ENCODE assay signal across 30 cellular contexts in genomic region chr1:106619827-106620134, GRCh38.
"Had no signal": no experiment of that assay in that cellular context is flagged by ENCODE, and none has a peak within 500 bp of the region (broad histone marks: within the 10 kb centered on the region; RNA-seq: fewer than 3 reads in every experiment).

No MANE protein-coding gene starts in this region.

- H3K9me3 ChIP-seq: adrenal gland, body of pancreas, colonic mucosa, esophagus squamous epithelium, gastroesophageal sphincter had no signal

- H3K27ac ChIP-seq: adrenal gland, body of pancreas, colonic mucosa, esophagus squamous epithelium, gastroesophageal sphincter, WERI-Rb-1 had no signal

- H3K27me3 Mint-ChIP-seq: activated B cell treated with CpG ODN at 0.5 μM for 24 hours; activated CD8-positive, alpha-beta T cell treated with anti-CD3 and anti-CD28 coated beads for 36 hours; activated naive CD4-positive, alpha-beta T cell treated with anti-CD3 and anti-CD28 coated beads, Interleukin-2, amount 50 U/mL, for 24 hours; activated naive CD8-positive, alpha-beta T cell treated with anti-CD3 and anti-CD28 coated beads for 36 hours; activated naive CD8-positive, alpha-beta T cell treated with anti-CD3 and anti-CD28 coated beads, Interleukin-2, amount 50 U/mL, for 24 hours; activated T-helper 17 cell treated with anti-CD3 and anti-CD28 coated beads, Interleukin-2, amount 50 U/mL, for 72 hours; T-helper 17 cell had no signal

- ATAC-seq: activated CD4-positive, CD25-positive, alpha-beta regulatory T cell treated with anti-CD3 and anti-CD28 coated beads, Interleukin-2, amount 50 U/mL, for 24 hours; activated CD8-positive, alpha-beta T cell treated with anti-CD3 and anti-CD28 coated beads for 36 hours; activated naive CD8-positive, alpha-beta T cell treated with anti-CD3 and anti-CD28 coated beads, Interleukin-2, amount 50 U/mL, for 24 hours; activated T-cell treated with anti-CD3 and anti-CD28 coated beads, Interleukin-2, amount 50 U/mL, for 4 hours; activated T-helper 17 cell treated with anti-CD3 and anti-CD28 coated beads, Interleukin-2, amount 50 U/mL, for 72 hours; body of pancreas; T-helper 17 cell had no signal

- H3K36me3 Mint-ChIP-seq: activated naive CD4-positive, alpha-beta T cell treated with anti-CD3 and anti-CD28 coated beads, Interleukin-2, amount 50 U/mL, for 24 hours; activated naive CD8-positive, alpha-beta T cell treated with anti-CD3 and anti-CD28 coated beads for 36 hours had no signal

- FAIRE-seq: endometrium, endothelial cell of umbilical vein had no signal

- H3K4me3 ChIP-seq: adrenal gland, body of pancreas, colonic mucosa, esophagus squamous epithelium, gastroesophageal sphincter had no signal

- H3K4me1 ChIP-seq: adrenal gland, body of pancreas, colonic mucosa, esophagus squamous epithelium, gastroesophageal sphincter had no signal

- H3K9me3 Mint-ChIP-seq: activated B cell treated with CpG ODN at 0.5 μM for 24 hours; activated CD8-positive, alpha-beta T cell treated with anti-CD3 and anti-CD28 coated beads for 36 hours had no signal

- H3K27me3 ChIP-seq: adrenal gland, body of pancreas, colonic mucosa, esophagus squamous epithelium, gastroesophageal sphincter had no signal

- H3K4me3 Mint-ChIP-seq: activated B cell treated with CpG ODN at 0.5 μM for 24 hours; activated CD8-positive, alpha-beta T cell treated with anti-CD3 and anti-CD28 coated beads for 36 hours; activated naive CD4-positive, alpha-beta T cell treated with anti-CD3 and anti-CD28 coated beads for 36 hours; activated naive CD4-positive, alpha-beta T cell treated with anti-CD3 and anti-CD28 coated beads, Interleukin-2, amount 50 U/mL, for 24 hours; activated naive CD8-positive, alpha-beta T cell treated with anti-CD3 and anti-CD28 coated beads for 36 hours; activated naive CD8-positive, alpha-beta T cell treated with anti-CD3 and anti-CD28 coated beads, Interleukin-2, amount 50 U/mL, for 24 hours; activated T-cell treated with anti-CD3 and anti-CD28 coated beads, Interleukin-2, amount 50 U/mL, for 4 hours; activated T-helper 17 cell treated with anti-CD3 and anti-CD28 coated beads, Interleukin-2, amount 50 U/mL, for 72 hours; T-helper 17 cell; T-helper 2 cell treated with Interferon-gamma antibody and Interleukin-4, amounts not matched to agents 5 μg/mL and 100 μg/mL, for 36 hours had no signal

- DNase-seq: activated B cell treated with CpG ODN at 0.5 μM for 24 hours; activated CD4-positive, alpha-beta T cell treated with anti-CD3 and anti-CD28 coated beads for 48 hours; activated CD4-positive, alpha-beta T cell treated with anti-CD3 and anti-CD28 coated beads, Interleukin-2, amount 50 U/mL, for 1 hour; activated CD4-positive, alpha-beta T cell treated with anti-CD3 and anti-CD28 coated beads, Interleukin-2, amount 50 U/mL, for 48 hours; activated CD8-positive, alpha-beta memory T cell treated with anti-CD3 and anti-CD28 coated beads for 24 hours; activated CD8-positive, alpha-beta T cell treated with anti-CD3 and anti-CD28 coated beads for 36 hours; activated effector memory CD4-positive, alpha-beta T cell treated with Interleukin-2 at 50 U/mL for 16 hours; activated gamma-delta T cell treated with Interleukin-2 at 50 U/mL for 16 hours; activated naive CD4-positive, alpha-beta T cell treated with anti-CD3 and anti-CD28 coated beads for 36 hours; activated naive CD8-positive, alpha-beta T cell treated with anti-CD3 and anti-CD28 coated beads for 36 hours; activated naive CD8-positive, alpha-beta T cell treated with anti-CD3 and anti-CD28 coated beads, Interleukin-2, amount 50 U/mL, for 24 hours; activated T-cell treated with anti-CD3 and anti-CD28 coated beads, Interleukin-2, amount 50 U/mL, for 4 hours; adrenal gland; amygdala; body of pancreas; colonic mucosa; effector CD8-positive, alpha-beta T cell; esophagus squamous epithelium; foreskin melanocyte; T-helper 1 cell; T-helper 17 cell; T1000; WERI-Rb-1 had no signal

- H3K4me1 Mint-ChIP-seq: activated B cell treated with CpG ODN at 0.5 μM for 24 hours; activated naive CD4-positive, alpha-beta T cell treated with anti-CD3 and anti-CD28 coated beads, Interleukin-2, amount 50 U/mL, for 24 hours; activated naive CD8-positive, alpha-beta T cell treated with anti-CD3 and anti-CD28 coated beads for 36 hours; activated naive CD8-positive, alpha-beta T cell treated with anti-CD3 and anti-CD28 coated beads, Interleukin-2, amount 50 U/mL, for 24 hours; activated T-helper 17 cell treated with anti-CD3 and anti-CD28 coated beads, Interleukin-2, amount 50 U/mL, for 72 hours; T-helper 17 cell had no signal

- H3K36me3 ChIP-seq: adrenal gland, colonic mucosa, esophagus squamous epithelium, gastroesophageal sphincter, WERI-Rb-1 had no signal

- H3K27ac Mint-ChIP-seq: activated B cell treated with CpG ODN at 0.5 μM for 24 hours; activated CD8-positive, alpha-beta T cell treated with anti-CD3 and anti-CD28 coated beads for 36 hours; activated naive CD4-positive, alpha-beta T cell treated with anti-CD3 and anti-CD28 coated beads for 36 hours; activated naive CD4-positive, alpha-beta T cell treated with anti-CD3 and anti-CD28 coated beads, Interleukin-2, amount 50 U/mL, for 24 hours; activated naive CD8-positive, alpha-beta T cell treated with anti-CD3 and anti-CD28 coated beads for 36 hours; activated naive CD8-positive, alpha-beta T cell treated with anti-CD3 and anti-CD28 coated beads, Interleukin-2, amount 50 U/mL, for 24 hours; activated T-helper 17 cell treated with anti-CD3 and anti-CD28 coated beads, Interleukin-2, amount 50 U/mL, for 72 hours; T-helper 17 cell; T-helper 2 cell treated with Interferon-gamma antibody and Interleukin-4, amounts not matched to agents 5 μg/mL and 100 μg/mL, for 36 hours had no signal
